ENCODE assay signal across 8 cellular contexts in the genomic region with DNA sequence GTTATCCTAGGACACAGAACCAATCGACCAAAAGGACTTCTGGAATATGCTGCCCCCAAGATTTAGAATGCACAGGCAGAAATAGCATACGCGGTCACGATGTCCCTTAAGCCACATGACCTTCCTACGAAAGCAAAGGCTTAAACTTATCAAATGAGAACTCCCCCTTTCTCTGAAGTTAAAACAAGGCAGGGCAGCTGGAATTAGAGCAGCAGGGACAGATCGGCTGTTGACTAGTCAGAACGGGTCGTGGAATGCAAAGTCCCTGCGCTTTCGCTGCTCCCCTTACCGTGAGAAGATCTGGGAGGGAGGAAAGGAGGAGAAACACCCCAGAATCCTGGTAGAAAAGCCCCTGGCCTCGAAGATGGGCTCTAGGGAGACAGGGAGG. TPM values are rescaled to one million over a fixed set of nuclear protein-coding genes. Genes with fewer than 3 reads are reported as not detected.
DNase-seq lines count a peak whose midpoint lies in the region; ATAC-seq, FAIRE-seq and TF ChIP-seq lines count a peak whose summit lies in the region.

No MANE protein-coding gene starts in this region.

- H3K27ac ChIP-seq in SK-N-MC (peak overlapping the region; percentile 92), cingulate gyrus (ENCODE audit: low read depth, low read length) (peak overlapping the region; percentile 100)

- H3K36me3 ChIP-seq in SK-N-MC (ENCODE audit: insufficient read depth, low read length) (peaks cover 9% of the 10 kb centered on the region), kidney epithelial cell (ENCODE audit: control insufficient read depth, insufficient read depth, low read length) (no peaks in the 10 kb centered on the region)

- peak overlapping the region; percentile 74 for H3K4me3 ChIP-seq in NB4 (ENCODE audit: low read depth, low read length)
- peak overlapping the region; percentile 80 for H3K4me3 ChIP-seq in SK-N-MC
- H3K4me3 ChIP-seq in kidney epithelial cell (ENCODE audit: low read depth, low read length) = peak overlapping the region; percentile 90

- H3K9ac ChIP-seq in SK-N-MC (ENCODE audit: insufficient read length) = peak overlapping the region; percentile 95

- no peak for TF ChIP-seq CTCF in NB4 (IDR thresholded peaks at IDR 0.05; ENCODE audit: low read depth, low read length)
- no peak for TF ChIP-seq CTCF in kidney epithelial cell (IDR thresholded peaks at IDR 0.05; ENCODE audit: insufficient read depth, low read length, poor library complexity, severe bottlenecking)

- H3K27me3 ChIP-seq in kidney epithelial cell (ENCODE audit: control insufficient read depth, insufficient read depth, low read length) = no peaks in the 10 kb centered on the region

- peak; percentile 71 for DNase-seq in GM04504 (ENCODE audit: low read depth)
- peak; percentile 90 for DNase-seq in NB4 (ENCODE audit: low read depth)
- peak; percentile 77 for DNase-seq in SK-N-MC (ENCODE audit: low read depth, low spot score)
- peak; percentile 74 for DNase-seq in kidney epithelial cell (ENCODE audit: low read depth)
- DNase-seq in stimulated activated CD8-positive, alpha-beta memory T cell treated with anti-CD3 and anti-CD28 coated beads, Interleukin-7, amount 100 ng/mL, for 24 hours (ENCODE audit: low read depth) = peak; percentile 14

- no peaks in the 10 kb centered on the region for H3K9me3 ChIP-seq in SK-N-MC (ENCODE audit: low read depth, low read length)

- peak; percentile 88 for FAIRE-seq in A204.1 (lab: Jason Lieb, UNC)

- peak; percentile 16 for ATAC-seq in HG02623 (IDR thresholded peaks at IDR 0.05; ENCODE audit: unreplicated experiment)

- no peak for TF ChIP-seq POLR2A in NB4 (IDR thresholded peaks at IDR 0.05; ENCODE audit: extremely low read depth, insufficient read length)

RNA-seq across cellular contexts. Expression of a gene that starts 0.8 kb away (rescaled TPM):
- 24.9 and 33.1 TPM in 2 replicates for total RNA-seq in kidney epithelial cell

Comparison
In these comparisons a context has a peak if more than half of its experiments do, and no peak if none do; other contexts are left out.
1. Peak in every context shown above with its lines: DNase-seq, ATAC-seq, H3K4me3 ChIP-seq and H3K27ac ChIP-seq.
2. DNase-seq: peak in every context shown above with its lines; median percentile 90 in NB4; 77 in SK-N-MC; 74 in kidney epithelial cell; 71 in GM04504; 14 in stimulated activated CD8-positive, alpha-beta memory T cell treated with anti-CD3 and anti-CD28 coated beads, Interleukin-7, amount 100 ng/mL, for 24 hours.